26 cellular contexts compared by ENCODE assay signal in genomic region chr10:131111007-131111406, GRCh38.
DNase-seq lines count a peak whose midpoint lies in the region; ATAC-seq, FAIRE-seq and TF ChIP-seq lines count a peak whose summit lies in the region.
"Had no signal": no experiment of that assay in that cellular context is flagged by ENCODE, and none has a peak within 500 bp of the region (broad histone marks: within the 10 kb centered on the region; RNA-seq: fewer than 3 reads in every experiment).

No MANE protein-coding gene starts in this region.

- intact Hi-C loops in kidney (cut with DNase I) (no loop called here), spleen (cut with DNase I; ENCODE audit: low total_unique reads) (no loop called here)

- no peak overlapping the region for H3K4me3 ChIP-seq in kidney (ENCODE audit: low read length in 2 of 2)
- no peak overlapping the region for H3K4me3 ChIP-seq in neuronal stem cell (ENCODE audit: low read length in 2 of 2)
- no peak overlapping the region for H3K4me3 ChIP-seq in spleen
- no peak overlapping the region for H3K4me3 ChIP-seq in MM.1S (ENCODE audit: low read length)
- no peak overlapping the region for H3K4me3 ChIP-seq in tibial nerve
- H3K4me3 ChIP-seq: BLaER1, GM12878 had no signal

- H3K27ac ChIP-seq in kidney (ENCODE audit: low read depth in 2 of 2, low read length in 2 of 2) (no peak overlapping the region), neuronal stem cell (replicated peaks; ENCODE audit: low read length) (no peak overlapping the region), spleen (peak overlapping the region in 1 of 8 donors; percentile 30), MM.1S (ENCODE audit: low read length) (no peak overlapping the region), tibial nerve (no peak overlapping the region)

- H3K18ac ChIP-seq in neuronal stem cell (ENCODE audit: low read length) = no peak overlapping the region

- H3K9me3 ChIP-seq in kidney (ENCODE audit: control insufficient read depth in 1 of 2, low read length in 2 of 2) = peaks cover 2 to 7% of the 10 kb centered on the region in 2 donors
- H3K9me3 ChIP-seq in neuronal stem cell (replicated peaks in 1 of 2; ENCODE audit: control insufficient read depth in 2 of 2, insufficient read depth in 1 of 2, low read depth in 1 of 2, low read length in 2 of 2) = peaks cover 0 to 1% of the 10 kb centered on the region in 2 donors
- H3K9me3 ChIP-seq in spleen = peaks cover 0 to 18% (median 3%) of the 10 kb centered on the region in 8 donors
- no peaks in the 10 kb centered on the region for H3K9me3 ChIP-seq in MM.1S (replicated peaks; ENCODE audit: insufficient read depth, low read length)
- peaks cover 0 to 18% (median 0%) of the 10 kb centered on the region in 4 donors for H3K9me3 ChIP-seq in tibial nerve
- H3K9me3 ChIP-seq: BE2C had no signal

- H3K79me2 ChIP-seq in MM.1S (ENCODE audit: low read length) = no peaks in the 10 kb centered on the region

- H2BK5ac ChIP-seq in neuronal stem cell (ENCODE audit: low read length) = no peak overlapping the region

- H3K79me1 ChIP-seq in neuronal stem cell (ENCODE audit: low read depth, low read length) = no peaks in the 10 kb centered on the region

- whole genome bisulfite sequencing in neuronal stem cell (ENCODE audit: extremely low coverage in 2 of 2, insufficient read length in 2 of 2, insufficient replicate concordance in 1 of 2), 2 donors = no CpG with 5 or more reads among the region's 13 CpGs
- WGBS in spleen, 5 donors = 65 to 74% (median 67%) methylated on average over 13 of the region's 13 CpGs; no CpG with 5 or more reads in 1 of the 5 donors
- 82 to 86% methylated on average over 9 to 13 of the region's 13 CpGs for WGBS in tibial nerve, 2 donors

- H3K4ac ChIP-seq in neuronal stem cell (ENCODE audit: low read length) = no peak overlapping the region

- no peak overlapping the region for H2BK15ac ChIP-seq in neuronal stem cell (ENCODE audit: low read length)

- no peak for FAIRE-seq in kidney (lab: Jason Lieb, UNC)
- FAIRE-seq: A204.1, GM12878, GM12892, GM18507 had no signal

- H3K27me3 ChIP-seq in neuronal stem cell (ENCODE audit: control insufficient read depth in 3 of 3, insufficient read depth in 3 of 3, low read depth in 1 of 3, low read length in 3 of 3) = no peaks in the 10 kb centered on the region
- H3K27me3 ChIP-seq in spleen (replicated peaks in 1 of 7) = no peaks in the 10 kb centered on the region
- H3K27me3 ChIP-seq in MM.1S (replicated peaks; ENCODE audit: insufficient read depth, low read length) = no peaks in the 10 kb centered on the region
- H3K27me3 ChIP-seq in tibial nerve = no peaks in the 10 kb centered on the region
- H3K27me3 ChIP-seq: BE2C, BLaER1 had no signal

- H3K36me3 ChIP-seq in kidney (ENCODE audit: control insufficient read depth in 1 of 2, insufficient read depth in 2 of 2, low read length in 2 of 2) (no peaks in the 10 kb centered on the region), neuronal stem cell (replicated peaks in 1 of 2; ENCODE audit: control insufficient read depth in 2 of 2, insufficient read depth in 2 of 2, low read length in 2 of 2) (no peaks in the 10 kb centered on the region), spleen (no peaks in the 10 kb centered on the region), MM.1S (replicated peaks; ENCODE audit: insufficient read depth, low read length) (no peaks in the 10 kb centered on the region), tibial nerve (no peaks in the 10 kb centered on the region)
- H3K36me3 ChIP-seq: BE2C had no signal

- H2AK5ac ChIP-seq in neuronal stem cell (ENCODE audit: low read depth, low read length) = no peak overlapping the region

- no peak for TF ChIP-seq EP300 in tibial nerve (IDR thresholded peaks at IDR 0.05)

- H3K4me1 ChIP-seq in kidney (ENCODE audit: control insufficient read depth in 1 of 2, insufficient read depth in 1 of 2, low read depth in 1 of 2, low read length in 2 of 2) (no peaks in the 10 kb centered on the region), neuronal stem cell (ENCODE audit: control insufficient read depth in 2 of 2, insufficient read depth in 1 of 2, low read depth in 1 of 2, low read length in 2 of 2) (no peaks in the 10 kb centered on the region), spleen (peaks cover 0 to 30% (median 4%) of the 10 kb centered on the region in 6 donors), MM.1S (ENCODE audit: low read length) (no peaks in the 10 kb centered on the region), tibial nerve (no peaks in the 10 kb centered on the region)
- H3K4me1 ChIP-seq: BE2C had no signal

- H3K9me2 ChIP-seq in MM.1S (replicated peaks; ENCODE audit: insufficient read depth, low read length) = no peaks in the 10 kb centered on the region

- DNase-seq in kidney (peak; percentile 52), neuronal stem cell (ENCODE audit: low spot score) (no peak), spleen (peak; percentile 40), MM.1S (no peak), tibial nerve (ENCODE audit: low spot score in 2 of 2) (no peak)
- DNase-seq: 8988T; ACHN; BE2C; C1 segment of cervical spinal cord; CD4-positive, alpha-beta memory T cell; CD4-positive, CD25-positive, alpha-beta regulatory T cell; CD8-positive, alpha-beta memory T cell; COR-L47; DMS 273 treated with DMSO at 0.1 percent for 48 hours; DMS153; DMS53; DMS79; DND-41; EL; GDM1 had no signal

- H3K9ac ChIP-seq in kidney (ENCODE audit: low read length in 2 of 2) (no peak overlapping the region), neuronal stem cell (ENCODE audit: low read depth, low read length, poor library complexity) (peak overlapping the region; percentile 73), MM.1S (ENCODE audit: low read length) (no peak overlapping the region)
- H3K9ac ChIP-seq: BLaER1 had no signal

- TF ChIP-seq CTCF in kidney (IDR thresholded peaks at IDR 0.05; ENCODE audit: borderline replicate concordance, extremely low read depth, insufficient read depth) = no peak
- no peak for TF ChIP-seq CTCF in spleen (IDR thresholded peaks at IDR 0.05 in 8 of 11, conservative IDR thresholded peaks at IDR 0.05 in 3 of 11)
- no peak for TF ChIP-seq CTCF in MM.1S (IDR thresholded peaks at IDR 0.05; ENCODE audit: low read length)
- no peak for TF ChIP-seq CTCF in tibial nerve (IDR thresholded peaks at IDR 0.05)

- H2AFZ ChIP-seq in neuronal stem cell (ENCODE audit: low read length) (no peak overlapping the region), MM.1S (ENCODE audit: low read length) (no peak overlapping the region)

- ATAC-seq in HG02938 (IDR thresholded peaks at IDR 0.05; ENCODE audit: unreplicated experiment) = no peak
- ATAC-seq: GM12878 had no signal

- no peak overlapping the region for H4K8ac ChIP-seq in neuronal stem cell (ENCODE audit: low read depth, low read length)

- H2BK12ac ChIP-seq in neuronal stem cell (ENCODE audit: low read length) = no peak overlapping the region

- H3F3A ChIP-seq in MM.1S (ENCODE audit: insufficient read depth, low read length) = no peaks in the 10 kb centered on the region

- H4K91ac ChIP-seq in neuronal stem cell (ENCODE audit: low read depth, low read length, poor library complexity) = no peak overlapping the region

- H3K14ac ChIP-seq in neuronal stem cell (ENCODE audit: low read length) = peak overlapping the region; percentile 63

- no peaks in the 10 kb centered on the region for H4K20me1 ChIP-seq in MM.1S (ENCODE audit: insufficient read depth, low read length)
- H4K20me1 ChIP-seq: BLaER1 had no signal

- TF ChIP-seq POLR2A in spleen (IDR thresholded peaks at IDR 0.05) = no peak
- TF ChIP-seq POLR2A in tibial nerve (IDR thresholded peaks at IDR 0.05) = no peak

- no peak overlapping the region for H3K23ac ChIP-seq in neuronal stem cell (ENCODE audit: low read depth, low read length, poor library complexity)

- no peak overlapping the region for H2BK120ac ChIP-seq in neuronal stem cell (ENCODE audit: low read depth, low read length)

- H3K4me2 ChIP-seq in neuronal stem cell (ENCODE audit: insufficient read depth, low read length, poor library complexity, severe bottlenecking) = no peak overlapping the region
- H3K4me2 ChIP-seq in MM.1S (ENCODE audit: low read depth, low read length) = no peak overlapping the region
- H3K4me2 ChIP-seq: BLaER1 had no signal

Comparison
In these comparisons a context has a peak if more than half of its experiments do, and no peak if none do; other contexts are left out.
1. DNase-seq: peak in kidney (single experiment) and spleen (single experiment); none in neuronal stem cell (single experiment), MM.1S (single experiment) and tibial nerve (0 of 2).